27 cellular contexts compared by ENCODE assay signal in genomic region chr11:126725043-126725442, GRCh38.
"Had no signal": no experiment of that assay in that cellular context is flagged by ENCODE, and none has a peak within 500 bp of the region (broad histone marks: within the 10 kb centered on the region; RNA-seq: fewer than 3 reads in every experiment).

No MANE protein-coding gene starts in this region.

- DNase-seq: activated CD4-positive, alpha-beta memory T cell treated with anti-CD3 and anti-CD28 coated beads, Interleukin-2, amount 10 ng/mL, durations not matched to agents 7 days and 5 days; activated CD4-positive, alpha-beta T cell treated with anti-CD3 and anti-CD28 coated beads for 1 hour; activated CD4-positive, alpha-beta T cell treated with anti-CD3 and anti-CD28 coated beads for 4 hours; activated CD4-positive, alpha-beta T cell treated with anti-CD3 and anti-CD28 coated beads, Interleukin-2, amount 10 ng/mL, durations not matched to agents 7 days and 5 days; activated CD4-positive, alpha-beta T cell treated with anti-CD3 and anti-CD28 coated beads, Interleukin-2, amount 50 U/mL, for 4 hours; activated CD8-positive, alpha-beta memory T cell treated with anti-CD3 and anti-CD28 coated beads, Interleukin-2, amount 50 U/mL, for 48 hours; activated effector memory CD4-positive, alpha-beta T cell treated with Interleukin-2 at 50 U/mL for 16 hours; activated gamma-delta T cell treated with Interleukin-2 at 50 U/mL for 16 hours; activated naive CD4-positive, alpha-beta T cell treated with anti-CD3 and anti-CD28 coated beads, Interleukin-2, amount 50 U/mL, for 16 hours; activated naive CD4-positive, alpha-beta T cell treated with Interleukin-2 at 50 U/mL for 16 hours; activated T-cell treated with anti-CD3 and anti-CD28 coated beads for 4 hours; activated T-cell treated with anti-CD3 and anti-CD28 coated beads, Interleukin-2, amount 50 U/mL, for 24 hours; activated T-cell treated with anti-CD3 and anti-CD28 coated beads, Interleukin-2, amount 50 U/mL, for 72 hours; amniotic stem cell; anterior cingulate cortex; brain microvascular endothelial cell; central memory CD4-positive, alpha-beta T cell; cerebellar nuclear complex; colonic mucosa; effector CD8-positive, alpha-beta T cell; esophagus squamous epithelium; foreskin melanocyte; heart right ventricle; T-helper 2 cell had no signal

- ATAC-seq: activated T-cell treated with anti-CD3 and anti-CD28 coated beads, Interleukin-2, amount 50 U/mL, for 72 hours; gastroesophageal sphincter; heart right ventricle; WTC11 had no signal

- H3K4me3 ChIP-seq: colonic mucosa, esophagus squamous epithelium, gastroesophageal sphincter, heart right ventricle had no signal

- H3K27ac ChIP-seq: brain microvascular endothelial cell, colonic mucosa, epithelial cell of prostate, esophagus squamous epithelium, gastroesophageal sphincter, heart right ventricle had no signal
